Comparison of ENCODE assay signal across 8 cellular contexts in the genomic region with DNA sequence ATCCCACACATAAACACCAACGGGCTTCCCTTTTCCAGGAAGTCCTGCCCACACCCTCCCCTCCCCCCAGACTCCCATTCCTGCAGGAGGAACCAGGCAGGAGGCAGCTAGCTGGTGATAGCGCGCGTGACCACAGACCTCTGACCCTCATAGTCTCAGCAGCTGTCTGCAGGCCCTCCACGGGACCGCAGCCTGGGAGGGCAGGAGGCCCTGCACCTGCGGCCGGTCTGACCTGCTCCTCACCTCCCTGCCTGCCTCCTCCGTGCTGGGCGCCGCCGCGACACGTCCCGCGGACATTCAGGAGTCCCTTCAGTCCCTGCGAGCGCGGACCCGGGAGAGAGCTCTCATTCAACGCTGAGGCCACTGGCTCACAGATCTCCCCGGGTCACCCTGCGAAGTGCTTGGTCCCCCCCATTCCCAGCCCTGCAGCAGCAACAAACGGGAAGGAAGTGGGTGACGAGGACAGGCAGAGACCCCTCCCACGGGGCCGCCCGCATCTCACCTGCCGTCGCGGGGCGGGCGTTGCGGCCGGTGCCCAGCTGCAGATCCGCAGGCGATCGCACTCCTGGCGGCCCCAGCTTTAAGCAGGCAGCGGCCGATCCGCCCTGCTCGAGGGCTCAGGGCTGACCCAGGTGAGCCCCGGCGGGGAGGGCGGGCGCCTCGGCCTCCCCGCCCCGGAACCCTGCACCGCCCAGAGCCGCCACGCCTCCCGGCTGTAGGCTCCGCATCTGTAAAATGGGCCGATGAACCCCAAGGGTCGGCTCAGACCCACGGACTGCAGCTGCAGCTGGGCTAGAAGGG. TPM values are rescaled to one million over a fixed set of nuclear protein-coding genes. Genes with fewer than 3 reads are reported as not detected.
A peak's percentile ranks its signal among the peaks of the same experiment; 100 is the strongest.
DNase-seq lines count a peak whose midpoint lies in the region; ATAC-seq and TF ChIP-seq lines count a peak whose summit lies in the region.

No MANE protein-coding gene starts in this region.

- intact Hi-C loops in mammary epithelial cell (cut with micrococcal nuclease), result no loop called here
- intact Hi-C loops in lower lobe of right lung (cut with DNase I), result no loop called here

- peak overlapping the region; percentile 42 to 63 (median 60) for H3K4me3 ChIP-seq in Peyer's patch
- peak overlapping the region in 2 of 3 experiments; percentile 29 to 41 for H3K4me3 ChIP-seq in mammary epithelial cell (replicated peaks in 1 of 3; ENCODE audit: insufficient read depth in 1 of 3, low read depth in 2 of 3, low read length in 3 of 3)
- H3K4me3 ChIP-seq in lower lobe of right lung, result peak overlapping the region; percentile 64
- H3K4me3 ChIP-seq in thoracic aorta, result peak overlapping the region; percentile 67

- peak overlapping the region; percentile 72 for H3K4me2 ChIP-seq in mammary epithelial cell (ENCODE audit: insufficient read depth, low read depth, low read length)

- no peaks in the 10 kb centered on the region for H4K20me1 ChIP-seq in mammary epithelial cell (ENCODE audit: insufficient read depth, low read length)

- H3K4me1 ChIP-seq in Peyer's patch (peaks cover 0 to 32% (median 15%) of the 10 kb centered on the region in 4 donors), mammary epithelial cell (ENCODE audit: insufficient read depth, low read length) (peaks cover 15% of the 10 kb centered on the region), lower lobe of right lung (peaks cover 67% of the 10 kb centered on the region), thoracic aorta (ENCODE audit: control insufficient read depth in 1 of 2, low read depth in 2 of 2) (no peaks in the 10 kb centered on the region)

- in situ Hi-C loops in mammary epithelial cell (cut with MboI; ENCODE audit: low sequenced_read_pairs in 2 of 2), result loop anchor here in 1 of 2 donors (5.0 kb wide), 1 partner anchor 96 kb away; a partner anchor contains a TSS

- no peaks in the 10 kb centered on the region for H3K27me3 ChIP-seq in Peyer's patch
- no peaks in the 10 kb centered on the region for H3K27me3 ChIP-seq in mammary epithelial cell (ENCODE audit: insufficient read depth, low read length)
- no peaks in the 10 kb centered on the region for H3K27me3 ChIP-seq in lower lobe of right lung (ENCODE audit: low read depth)
- H3K27me3 ChIP-seq in thoracic aorta (replicated peaks; ENCODE audit: insufficient read depth), result no peaks in the 10 kb centered on the region

- H3K27ac ChIP-seq in Peyer's patch, result peak overlapping the region; percentile 67 to 93 (median 70)
- H3K27ac ChIP-seq in mammary epithelial cell (ENCODE audit: insufficient read depth, low read depth, low read length), result no peak overlapping the region
- peak overlapping the region; percentile 82 for H3K27ac ChIP-seq in lower lobe of right lung
- no peak overlapping the region for H3K27ac ChIP-seq in thoracic aorta

- TF ChIP-seq CTCF in Peyer's patch (IDR thresholded peaks at IDR 0.05), result no peak
- TF ChIP-seq CTCF in mammary epithelial cell (conservative IDR thresholded peaks at IDR 0.05 in 1 of 2, IDR thresholded peaks at IDR 0.05 in 1 of 2; ENCODE audit: extremely low read depth in 1 of 2, insufficient read depth in 1 of 2, low read depth in 1 of 2, low read length in 2 of 2), result no peak
- no peak for TF ChIP-seq CTCF in lower lobe of right lung (IDR thresholded peaks at IDR 0.05)
- no peak for TF ChIP-seq CTCF in thoracic aorta (IDR thresholded peaks at IDR 0.05)

- 22% methylated on average over 19 of the region's 58 CpGs for WGBS in mammary epithelial cell (ENCODE audit: low coverage, missing lambda C conversion rate)

- no peak for TF ChIP-seq POLR2A in Peyer's patch (IDR thresholded peaks at IDR 0.05)

- ATAC-seq in lower lobe of right lung (peak; percentile 54 to 71), thoracic aorta (ENCODE audit: insufficient number of reproducible peaks, low FRiP score, low read depth) (no peak)

- H3K9me3 ChIP-seq in Peyer's patch, result no peaks in the 10 kb centered on the region
- no peaks in the 10 kb centered on the region for H3K9me3 ChIP-seq in mammary epithelial cell (replicated peaks; ENCODE audit: insufficient read depth, low read length)
- no peaks in the 10 kb centered on the region for H3K9me3 ChIP-seq in lower lobe of right lung
- no peaks in the 10 kb centered on the region for H3K9me3 ChIP-seq in thoracic aorta

- no peak overlapping the region for H3K9ac ChIP-seq in mammary epithelial cell (ENCODE audit: insufficient read depth, low read length)

- no TSS peak for BruUV-seq in mammary epithelial cell (replicated peaks; lab: Mats Ljungman, UMichigan)

- no peaks in the 10 kb centered on the region for H3K79me2 ChIP-seq in mammary epithelial cell (ENCODE audit: insufficient read depth, low read length)

- CTCF ChIA-PET in mammary epithelial cell (lab: Charles Lee; ENCODE audit: low non-redundant PET), result no interaction called here

- DNase-seq in COLO829 (ENCODE audit: low spot score) (peak; percentile 38), Peyer's patch (peak in 2 of 3 donors; percentile 73 to 75), mammary epithelial cell (no peak), lower lobe of right lung (peak; percentile 92), thoracic aorta (ENCODE audit: low spot score) (no peak), GDM1 (lab: John Stamatoyannopoulos, UW) (no peak), Ammon's horn (ENCODE audit: low spot score) (no peak), NCI-H2171 treated with DMSO at 0.1 percent for 48 hours (lab: John Stamatoyannopoulos, UW) (no peak)

- dilution Hi-C loops in mammary epithelial cell (cut with HindIII; ENCODE audit: low sequenced_read_pairs), result no loop called here

- H2AFZ ChIP-seq in mammary epithelial cell (ENCODE audit: low read depth, low read length), result peak overlapping the region; percentile 81

- no peaks in the 10 kb centered on the region for H3K36me3 ChIP-seq in Peyer's patch
- H3K36me3 ChIP-seq in mammary epithelial cell (ENCODE audit: insufficient read depth, low read length), result no peaks in the 10 kb centered on the region
- no peaks in the 10 kb centered on the region for H3K36me3 ChIP-seq in lower lobe of right lung
- H3K36me3 ChIP-seq in thoracic aorta, result no peaks in the 10 kb centered on the region

RNA-seq across cellular contexts. Expression of a gene that starts 1.1 kb away (rescaled TPM):
- total RNA-seq in Peyer's patch (10 to 100 TPM; 16.5 to 36.3 (median 23.4) TPM), mammary epithelial cell (10 to 100 TPM in 1 of 2 donors, 1 to 10 TPM in 1; 9.8 to 12.0 TPM), lower lobe of right lung (650 TPM), thoracic aorta (10 to 100 TPM in 1 of 2 donors, 1 to 10 TPM in 1; 1.6 to 14.6 TPM)
- polyA plus RNA-seq in mammary epithelial cell, result 24.4 TPM
- polyA minus RNA-seq in mammary epithelial cell, result 44.7 TPM

RNA-seq across cellular contexts. Expression of a gene that starts 18.7 kb away (rescaled TPM):
- total RNA-seq in Peyer's patch, result 10 to 100 TPM in 1 of 4 donors, 1 to 10 TPM in 3; 4.4 to 10.7 (median 5.5) TPM
- total RNA-seq in mammary epithelial cell, result 10 to 100 TPM in 1 of 2 donors, 1 to 10 TPM in 1; 7.4 to 18.5 TPM
- 4.3 TPM for polyA plus RNA-seq in mammary epithelial cell
- polyA minus RNA-seq in mammary epithelial cell, result 3.7 TPM
- total RNA-seq in lower lobe of right lung, result 9.4 TPM
- total RNA-seq in thoracic aorta, result 10 to 100 TPM in 1 of 2 donors, 1 to 10 TPM in 1; 5.6 to 13.1 TPM

RNA-seq across cellular contexts. Expression of a gene that starts 19.5 kb away (rescaled TPM):
- 10 to 100 TPM; 30.5 to 39.2 (median 32.2) TPM for total RNA-seq in Peyer's patch
- total RNA-seq in mammary epithelial cell, result 10 to 100 TPM; 34.7 to 71.2 TPM
- polyA plus RNA-seq in mammary epithelial cell, result 93.0 TPM
- polyA minus RNA-seq in mammary epithelial cell, result 70.5 TPM
- total RNA-seq in lower lobe of right lung, result 44.3 TPM
- 10 to 100 TPM; 24.3 to 36.6 TPM for total RNA-seq in thoracic aorta

RNA-seq across cellular contexts. Expression of a gene that starts 39.9 kb away (rescaled TPM):
- total RNA-seq in Peyer's patch, result 10 to 100 TPM; 21.2 to 88.2 (median 25.7) TPM
- 10 to 100 TPM in 1 of 2 donors, not detected in 1; 35.3 TPM for total RNA-seq in mammary epithelial cell
- 0.03 TPM for polyA plus RNA-seq in mammary epithelial cell
- polyA minus RNA-seq in mammary epithelial cell, result not detected
- total RNA-seq in lower lobe of right lung, result 16.4 TPM
- total RNA-seq in thoracic aorta, result 1,000 to 10,000 TPM in 1 of 2 donors, 100 to 1,000 TPM in 1; 703 to 1,224 TPM

RNA-seq across cellular contexts. Expression of a gene that starts 49.6 kb away (rescaled TPM):
- total RNA-seq in Peyer's patch (10 to 100 TPM; 50.1 to 94.0 (median 70.4) TPM), mammary epithelial cell (10 to 100 TPM; 13.7 to 16.8 TPM), lower lobe of right lung (38.7 TPM), thoracic aorta (10 to 100 TPM; 40.4 to 44.1 TPM)
- 28.5 TPM for polyA plus RNA-seq in mammary epithelial cell
- polyA minus RNA-seq in mammary epithelial cell, result 23.6 TPM

Comparison
In these comparisons a context has a peak if more than half of its experiments do, and no peak if none do; other contexts are left out.
1. DNase-seq: peak in COLO829 (single experiment), Peyer's patch (2 of 3) and lower lobe of right lung (single experiment); none in mammary epithelial cell (single experiment), thoracic aorta (single experiment), GDM1 (single experiment), Ammon's horn (single experiment) and NCI-H2171 treated with DMSO at 0.1 percent for 48 hours (single experiment).
2. H3K27ac ChIP-seq: peak in Peyer's patch (4 of 4) and lower lobe of right lung (single experiment); none in mammary epithelial cell (single experiment) and thoracic aorta (0 of 2).
3. RNA of a gene that starts 1.1 kb away (total RNA-seq): 650 TPM in lower lobe of right lung (single experiment); 16.5 to 36.3 TPM in Peyer's patch, 1.6 to 14.6 TPM in thoracic aorta and 9.8 to 12.0 TPM in mammary epithelial cell; every median in the first group is over 10 times any median in the second.
4. Peak in every context shown above with its lines, with median percentiles within 50 percentile points of each other: H3K4me3 ChIP-seq.